In the genomic region with DNA sequence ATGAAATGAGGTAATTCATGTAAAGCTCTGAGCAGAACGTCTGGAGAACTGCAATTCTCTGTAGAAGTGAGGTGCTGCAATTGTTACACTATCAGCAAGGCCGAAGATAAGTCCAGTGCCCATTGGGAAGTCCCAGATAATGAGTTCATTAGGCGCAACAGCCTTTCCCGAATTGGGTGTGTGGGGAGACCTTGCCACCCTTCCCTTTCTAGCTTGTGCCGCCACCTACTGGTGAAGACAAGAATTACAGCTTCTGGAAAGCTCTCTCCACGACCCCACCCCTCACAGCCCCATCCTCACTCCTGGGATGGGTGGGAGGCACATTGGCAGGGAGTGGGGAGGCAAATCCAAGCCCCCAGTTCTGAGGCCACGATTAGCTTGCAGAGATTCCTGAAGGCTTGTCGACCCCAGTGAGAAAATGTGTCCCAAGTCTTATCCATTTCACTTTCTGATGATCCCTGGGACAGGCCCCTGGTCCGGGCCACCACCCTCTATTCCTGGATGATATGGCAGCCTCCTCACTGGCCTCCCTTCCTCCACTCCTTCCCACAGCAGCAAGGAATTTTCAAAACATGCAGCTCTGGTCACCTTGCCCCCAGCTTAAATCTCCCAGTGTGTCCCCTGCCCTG, we compare ENCODE assay signal across 8 cellular contexts. TPM values are rescaled to one million over a fixed set of nuclear protein-coding genes. Genes with fewer than 3 reads are reported as not detected.
DNase-seq lines count a peak whose midpoint lies in the region; ATAC-seq, FAIRE-seq and TF ChIP-seq lines count a peak whose summit lies in the region.

No MANE protein-coding gene starts in this region.

- no peak overlapping the region for H3K4me3 ChIP-seq in GM12864 (ENCODE audit: low read depth, low read length)
- no peak overlapping the region for H3K4me3 ChIP-seq in astrocyte (ENCODE audit: insufficient read depth, low read depth, low read length)
- H3K4me3 ChIP-seq in skeletal muscle satellite cell (ENCODE audit: low read length): no peak overlapping the region

- no peaks in the 10 kb centered on the region for H3K79me2 ChIP-seq in astrocyte (ENCODE audit: insufficient read depth, low read length)

- H3K9me3 Mint-ChIP-seq in astrocyte (ENCODE audit: unreplicated experiment): peaks cover 4% of the 10 kb centered on the region

- H3K27ac ChIP-seq in astrocyte (ENCODE audit: low read depth, low read length): no peak overlapping the region

- H3K4me1 ChIP-seq in astrocyte (ENCODE audit: insufficient read depth, low read length) (peaks cover 18% of the 10 kb centered on the region), skeletal muscle satellite cell (ENCODE audit: control insufficient read depth, insufficient read depth, low read length) (peaks cover 36% of the 10 kb centered on the region)

- H3K27me3 Mint-ChIP-seq in astrocyte (ENCODE audit: low read depth, unreplicated experiment): peaks cover 29% of the 10 kb centered on the region

- H3K9ac ChIP-seq in astrocyte (ENCODE audit: low read length) (no peak overlapping the region), skeletal muscle satellite cell (ENCODE audit: low read depth, low read length) (peak overlapping the region; percentile 44)

- peaks cover 7% of the 10 kb centered on the region for H3K4me1 Mint-ChIP-seq in astrocyte (ENCODE audit: low read depth, unreplicated experiment)

- no peak overlapping the region for H3K27ac Mint-ChIP-seq in astrocyte (ENCODE audit: unreplicated experiment)

- peak; percentile 91 for TF ChIP-seq CTCF in GM12864 (IDR thresholded peaks at IDR 0.05; ENCODE audit: low read depth, low read length, missing control alignments)
- TF ChIP-seq CTCF in astrocyte (IDR thresholded peaks at IDR 0.05; ENCODE audit: insufficient read depth, low read depth, low read length): peak; percentile 67

- H4K20me1 ChIP-seq in astrocyte (ENCODE audit: insufficient read depth, low read length): no peaks in the 10 kb centered on the region

- H3K27me3 ChIP-seq in astrocyte (ENCODE audit: insufficient read depth, low read length): no peaks in the 10 kb centered on the region
- no peaks in the 10 kb centered on the region for H3K27me3 ChIP-seq in skeletal muscle satellite cell (ENCODE audit: control insufficient read depth, insufficient read depth, low read length)

- no peak overlapping the region for H3K4me3 Mint-ChIP-seq in astrocyte (ENCODE audit: unreplicated experiment)

- no peaks in the 10 kb centered on the region for H3K9me3 ChIP-seq in astrocyte (ENCODE audit: insufficient read depth, low read depth, low read length)
- no peaks in the 10 kb centered on the region for H3K9me3 ChIP-seq in skeletal muscle satellite cell (replicated peaks; ENCODE audit: low read length)

- DNase-seq in GM12864 (ENCODE audit: low read depth): no peak
- DNase-seq in Kasumi-1 (lab: John Stamatoyannopoulos, UW): peak; percentile 53 to 63
- DNase-seq in T-helper 2 cell: peak in 3 of 5 experiments; percentile 25 to 39 (median 34)
- peak; percentile 33 for DNase-seq in astrocyte (ENCODE audit: low read depth)
- DNase-seq in hippocampal formation (lab: John Stamatoyannopoulos, UW): peak; percentile 20 to 62

- no peak for FAIRE-seq in astrocyte (lab: Jason Lieb, UNC)

- H3K4me2 ChIP-seq in astrocyte (ENCODE audit: low read length) (no peak overlapping the region), skeletal muscle satellite cell (ENCODE audit: low read length) (peak overlapping the region; percentile 3)

- H3K36me3 ChIP-seq in astrocyte (ENCODE audit: insufficient read depth, low read length): no peaks in the 10 kb centered on the region
- no peaks in the 10 kb centered on the region for H3K36me3 ChIP-seq in skeletal muscle satellite cell (ENCODE audit: insufficient read depth, low read length)

- ATAC-seq in HG02763 (IDR thresholded peaks at IDR 0.05; ENCODE audit: unreplicated experiment) (no peak), HG03095 (IDR thresholded peaks at IDR 0.05; ENCODE audit: unreplicated experiment) (no peak)

- H3K36me3 Mint-ChIP-seq in astrocyte (ENCODE audit: low read depth, unreplicated experiment): no peaks in the 10 kb centered on the region

- no peak overlapping the region for H2AFZ ChIP-seq in astrocyte (ENCODE audit: low read depth, low read length)

RNA-seq across cellular contexts. Expression of a gene that starts 36.4 kb away (rescaled TPM):
- not detected in 2 replicates for total RNA-seq in astrocyte
- not detected in 2 replicates for total RNA-seq in skeletal muscle satellite cell (2012; rRNA removed)

RNA-seq across cellular contexts. Expression of a gene that starts 53.0 kb away (rescaled TPM):
- total RNA-seq in astrocyte: not detected in 2 replicates
- 0.22 TPM in 1 of 2 replicates, not detected in the other for total RNA-seq in skeletal muscle satellite cell (2012; rRNA removed)
